In the genomic region with DNA sequence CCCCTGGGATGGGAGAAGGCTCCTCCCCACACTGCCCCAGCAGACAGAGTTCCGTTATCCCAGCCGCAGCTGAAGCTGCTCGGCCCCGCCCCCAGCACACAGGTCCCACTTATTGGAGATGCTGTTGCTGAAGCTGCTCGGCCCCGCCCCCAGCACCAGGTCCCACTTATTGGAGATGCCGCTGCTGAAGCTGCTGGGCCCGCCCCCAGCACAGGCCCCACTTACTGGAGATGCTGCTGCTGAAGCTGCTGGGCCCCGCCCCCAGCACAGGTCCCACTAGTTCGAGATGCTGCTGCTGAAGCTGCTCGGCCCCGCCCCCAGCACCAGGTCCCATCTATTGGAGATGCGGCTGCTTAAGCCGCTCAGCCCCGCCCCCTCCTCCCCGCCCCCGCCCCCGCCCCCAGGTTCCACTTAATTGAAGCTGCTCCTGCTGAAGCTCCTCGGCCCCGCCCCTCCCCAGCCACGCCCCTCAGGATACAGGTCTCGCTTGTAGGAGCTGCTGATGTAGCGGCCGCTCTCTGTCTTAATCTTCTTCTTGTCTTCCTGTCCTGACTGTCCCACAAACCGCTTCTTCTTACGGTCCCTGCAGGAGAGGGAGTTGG, we compare ENCODE assay signal across 7 cellular contexts.
DNase-seq lines count a peak whose midpoint lies in the region.
"Had no signal": no experiment of that assay in that cellular context is flagged by ENCODE, and none has a peak within 500 bp of the region (broad histone marks: within the 10 kb centered on the region; RNA-seq: fewer than 3 reads in every experiment).

No MANE protein-coding gene starts in this region.

- DNase-seq in DMS 273 (lab: John Stamatoyannopoulos, UW; ENCODE audit: unreplicated experiment) (peak; percentile 57), DMS 273 treated with DMSO at 0.1 percent for 48 hours (lab: John Stamatoyannopoulos, UW) (no peak), NCI-H69 (lab: John Stamatoyannopoulos, UW) (peak; percentile 81), iris pigment epithelial cell (ENCODE audit: low read depth) (peak; percentile 44), midbrain (lab: John Stamatoyannopoulos, UW) (no peak), amniotic stem cell (lab: John Stamatoyannopoulos, UW) (no peak)
- DNase-seq: sigmoid colon had no signal

Comparison
In these comparisons a context has a peak if more than half of its experiments do, and no peak if none do; other contexts are left out.
1. DNase-seq: peak in DMS 273 (single experiment), NCI-H69 (single experiment) and iris pigment epithelial cell (single experiment); none in DMS 273 treated with DMSO at 0.1 percent for 48 hours (single experiment), midbrain (single experiment) and amniotic stem cell (single experiment).